ENCODE assay signal across 8 cellular contexts in the genomic region with DNA sequence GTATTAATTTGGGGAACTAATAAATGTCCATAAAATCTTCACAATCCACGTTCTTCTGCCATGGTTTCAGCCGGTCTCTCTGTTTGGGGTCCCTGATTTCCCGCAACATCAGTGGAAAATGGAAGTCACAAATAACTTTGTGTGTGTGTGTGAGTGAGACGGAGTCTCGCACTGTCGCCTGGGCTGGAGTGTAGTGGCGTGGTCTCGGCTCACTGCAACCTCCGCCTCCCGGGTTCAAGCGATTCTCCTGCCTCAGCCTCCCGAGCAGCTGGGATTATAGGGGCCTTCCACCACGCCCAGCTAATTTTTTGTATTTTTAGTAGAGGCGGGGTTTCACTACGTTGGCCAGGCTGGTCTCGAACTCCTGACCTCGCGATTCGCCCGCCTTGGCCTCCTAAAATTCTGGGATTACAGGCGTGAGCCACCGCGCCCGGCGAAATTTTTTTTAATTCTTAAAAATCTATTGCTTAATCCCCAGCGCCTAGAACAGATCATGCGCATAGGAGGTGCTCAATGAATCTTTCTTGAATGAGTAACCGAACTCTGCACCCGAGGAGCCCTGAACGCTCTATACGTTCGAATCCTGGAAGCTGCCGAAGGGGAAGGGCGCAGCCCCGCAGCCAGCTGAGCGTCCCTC. TPM values are rescaled to one million over a fixed set of nuclear protein-coding genes. Genes with fewer than 3 reads are reported as not detected.
DNase-seq lines count a peak whose midpoint lies in the region; ATAC-seq and TF ChIP-seq lines count a peak whose summit lies in the region.
"Not testable (repeated sequence)": the region's sequence is repeated elsewhere in the genome, so short reads cannot be mapped to it uniquely, and the experiment has no call there.

No MANE protein-coding gene starts in this region.

- H3K27me3 Mint-ChIP-seq in activated T-helper 1 cell treated with anti-CD3 and anti-CD28 coated beads, Interleukin-12 subunit alpha, Interleukin-12 subunit beta, Interleukin-2, Interleukin-4 antibody, amounts not matched to agents 30 ng/mL and 10 ng/mL and 1 ng/mL, durations not matched to agents 14 hours and 24 hours and 36 hours (ENCODE audit: insufficient read depth), result not testable (repeated sequence)

- peak overlapping the region; percentile 99 for H3K4me3 Mint-ChIP-seq in activated T-helper 1 cell treated with anti-CD3 and anti-CD28 coated beads, Interleukin-12 subunit alpha, Interleukin-12 subunit beta, Interleukin-2, Interleukin-4 antibody, amounts not matched to agents 30 ng/mL and 10 ng/mL and 1 ng/mL, durations not matched to agents 14 hours and 24 hours and 36 hours

- intact Hi-C loops in activated T-helper 1 cell treated with anti-CD3 and anti-CD28 coated beads, Interleukin-12 subunit alpha, Interleukin-12 subunit beta, Interleukin-2, Interleukin-4 antibody, amounts not matched to agents 30 ng/mL and 10 ng/mL and 1 ng/mL, durations not matched to agents 14 hours and 24 hours and 36 hours (cut with micrococcal nuclease), result loop anchor here (1.0 to 5.0 kb wide), 10 partner anchors 11 to 359 kb away; a partner anchor contains a TSS

- TF ChIP-seq CTCF in BE2C (IDR thresholded peaks at IDR 0.05; ENCODE audit: low read depth, low read length); OCI-LY3 (IDR thresholded peaks at IDR 0.05; ENCODE audit: low read depth, low read length); epithelial cell of proximal tubule (conservative IDR thresholded peaks at IDR 0.05; ENCODE audit: low read depth, low read length); lung (IDR thresholded peaks at IDR 0.05; ENCODE audit: control extremely low read depth, extremely low read depth): not testable (repeated sequence)

- peaks cover 32% of the 10 kb centered on the region for H3K4me1 Mint-ChIP-seq in activated T-helper 1 cell treated with anti-CD3 and anti-CD28 coated beads, Interleukin-12 subunit alpha, Interleukin-12 subunit beta, Interleukin-2, Interleukin-4 antibody, amounts not matched to agents 30 ng/mL and 10 ng/mL and 1 ng/mL, durations not matched to agents 14 hours and 24 hours and 36 hours (ENCODE audit: low read depth)

- WGBS in lung, 2 donors, result 13 to 15% methylated on average over 36 of the region's 36 CpGs

- not testable (repeated sequence) for H4K20me1 ChIP-seq in OCI-LY3 (ENCODE audit: insufficient read depth, low read length)

- H3K27me3 ChIP-seq in BE2C; OCI-LY3 (ENCODE audit: low read depth, low read length); lung (ENCODE audit: control insufficient read depth, insufficient read depth): not testable (repeated sequence)

- H3K27ac ChIP-seq in OCI-LY3 (ENCODE audit: low read length) (peak overlapping the region; percentile 55), lung (ENCODE audit: low read depth in 1 of 2, low read length in 1 of 2) (peak overlapping the region; percentile 98 to 99)

- H3K4me2 ChIP-seq in OCI-LY3 (ENCODE audit: low read length), result peak overlapping the region; percentile 70

- peaks cover 17% of the 10 kb centered on the region for H3K79me2 ChIP-seq in OCI-LY3 (ENCODE audit: low read length)

- not testable (repeated sequence) for H3K9me3 ChIP-seq in BE2C; OCI-LY3 (ENCODE audit: insufficient read depth, low read length); lung (ENCODE audit: control insufficient read depth in 2 of 2, insufficient read depth in 1 of 2, low read length in 1 of 2)

- peak overlapping the region; percentile 94 for H3K27ac Mint-ChIP-seq in activated T-helper 1 cell treated with anti-CD3 and anti-CD28 coated beads, Interleukin-12 subunit alpha, Interleukin-12 subunit beta, Interleukin-2, Interleukin-4 antibody, amounts not matched to agents 30 ng/mL and 10 ng/mL and 1 ng/mL, durations not matched to agents 14 hours and 24 hours and 36 hours

- H3K9ac ChIP-seq in OCI-LY3 (ENCODE audit: low read length), result peak overlapping the region; percentile 85

- peak; percentile 9 for ATAC-seq in GM19463 (IDR thresholded peaks at IDR 0.05; ENCODE audit: unreplicated experiment)
- peak; percentile 23 for ATAC-seq in HG03432 (IDR thresholded peaks at IDR 0.05; ENCODE audit: unreplicated experiment)
- peak; percentile 59 for ATAC-seq in lung (ENCODE audit: insufficient read depth, low FRiP score)

- 0 out of 2 replicates have a peak overlapping the region, but pooled peaks have one; percentile 62 for H2AFZ ChIP-seq in OCI-LY3 (ENCODE audit: low read depth, low read length)

- not testable (repeated sequence) for H3K4me1 ChIP-seq in BE2C; lung (ENCODE audit: control insufficient read depth in 2 of 2, insufficient read depth in 2 of 2, low read length in 2 of 2)
- peaks cover 19% of the 10 kb centered on the region for H3K4me1 ChIP-seq in OCI-LY3 (ENCODE audit: low read length)

- peak overlapping the region; percentile 94 for H3K4me3 ChIP-seq in BE2C (ENCODE audit: low read depth, low read length)
- H3K4me3 ChIP-seq in OCI-LY3 (ENCODE audit: low read length), result peak overlapping the region; percentile 90
- H3K4me3 ChIP-seq in epithelial cell of proximal tubule (ENCODE audit: low read depth, low read length), result peak overlapping the region; percentile 98
- peak overlapping the region; percentile 87 for H3K4me3 ChIP-seq in lung

- H3K36me3 ChIP-seq in BE2C, result peaks cover 18% of the 10 kb centered on the region
- not testable (repeated sequence) for H3K36me3 ChIP-seq in OCI-LY3 (replicated peaks; ENCODE audit: low read depth, low read length); lung (ENCODE audit: control insufficient read depth in 2 of 2, insufficient read depth in 2 of 2, low read length in 2 of 2)

- not testable (repeated sequence) for H3K9me3 Mint-ChIP-seq in activated T-helper 1 cell treated with anti-CD3 and anti-CD28 coated beads, Interleukin-12 subunit alpha, Interleukin-12 subunit beta, Interleukin-2, Interleukin-4 antibody, amounts not matched to agents 30 ng/mL and 10 ng/mL and 1 ng/mL, durations not matched to agents 14 hours and 24 hours and 36 hours

- DNase-seq in BE2C; activated T-helper 1 cell treated with anti-CD3 and anti-CD28 coated beads, Interleukin-12 subunit alpha, Interleukin-12 subunit beta, Interleukin-2, Interleukin-4 antibody, amounts not matched to agents 30 ng/mL and 10 ng/mL and 1 ng/mL, durations not matched to agents 14 hours and 24 hours and 36 hours (ENCODE audit: low spot score); epithelial cell of proximal tubule (ENCODE audit: low read depth): not testable (repeated sequence)
- peak; percentile 44 for DNase-seq in lung (ENCODE audit: low spot score)
- DNase-seq in stimulated activated CD4-positive, alpha-beta T cell treated with anti-CD3 and anti-CD28 coated beads, Interleukin-1b, Interleukin-23, amount 100 ng/mL, for 48 hours, result peak; percentile 60

- not testable (repeated sequence) for H3K36me3 Mint-ChIP-seq in activated T-helper 1 cell treated with anti-CD3 and anti-CD28 coated beads, Interleukin-12 subunit alpha, Interleukin-12 subunit beta, Interleukin-2, Interleukin-4 antibody, amounts not matched to agents 30 ng/mL and 10 ng/mL and 1 ng/mL, durations not matched to agents 14 hours and 24 hours and 36 hours (ENCODE audit: low read depth)

RNA-seq across cellular contexts. Expression of a gene that starts 0.7 kb away (rescaled TPM):
- 221 TPM for polyA plus RNA-seq in BE2C (2012; ENCODE audit: insufficient read depth, insufficient read length, low read depth)
- 152 and 165 TPM in 2 replicates for total RNA-seq in activated T-helper 1 cell treated with anti-CD3 and anti-CD28 coated beads, Interleukin-12 subunit alpha, Interleukin-12 subunit beta, Interleukin-2, Interleukin-4 antibody, amounts not matched to agents 30 ng/mL and 10 ng/mL and 1 ng/mL, durations not matched to agents 14 hours and 24 hours and 36 hours
- total RNA-seq in epithelial cell of proximal tubule (232 and 360 TPM in 2 replicates), lung (100 to 1,000 TPM; 110 to 238 TPM)
- 100 to 1,000 TPM; 277 to 736 TPM for polyA plus RNA-seq in lung

RNA-seq across cellular contexts. Expression of a gene that starts 1.0 kb away (rescaled TPM):
- polyA plus RNA-seq in BE2C (2012; ENCODE audit: insufficient read depth, insufficient read length, low read depth), result 23.6 TPM
- 21.2 and 22.6 TPM in 2 replicates for total RNA-seq in activated T-helper 1 cell treated with anti-CD3 and anti-CD28 coated beads, Interleukin-12 subunit alpha, Interleukin-12 subunit beta, Interleukin-2, Interleukin-4 antibody, amounts not matched to agents 30 ng/mL and 10 ng/mL and 1 ng/mL, durations not matched to agents 14 hours and 24 hours and 36 hours
- total RNA-seq in epithelial cell of proximal tubule (15.8 and 19.2 TPM in 2 replicates), lung (10 to 100 TPM; 21.0 to 22.3 TPM)
- 10 to 100 TPM; 15.1 to 17.8 TPM for polyA plus RNA-seq in lung

RNA-seq across cellular contexts. Expression of a gene that starts 33.6 kb away (rescaled TPM):
- polyA plus RNA-seq in BE2C (2012; ENCODE audit: insufficient read depth, insufficient read length, low read depth), result 138 TPM
- total RNA-seq in activated T-helper 1 cell treated with anti-CD3 and anti-CD28 coated beads, Interleukin-12 subunit alpha, Interleukin-12 subunit beta, Interleukin-2, Interleukin-4 antibody, amounts not matched to agents 30 ng/mL and 10 ng/mL and 1 ng/mL, durations not matched to agents 14 hours and 24 hours and 36 hours, result 77.8 and 78.1 TPM in 2 replicates
- total RNA-seq in epithelial cell of proximal tubule (52.2 and 113 TPM in 2 replicates), lung (10 to 100 TPM; 14.7 to 33.1 TPM)
- 10 to 100 TPM; 38.3 to 55.5 TPM for polyA plus RNA-seq in lung

RNA-seq across cellular contexts. Expression of a gene that starts 41.7 kb away (rescaled TPM):
- not detected for polyA plus RNA-seq in BE2C (2012; ENCODE audit: insufficient read depth, insufficient read length, low read depth)
- 5.5 and 7.2 TPM in 2 replicates for total RNA-seq in activated T-helper 1 cell treated with anti-CD3 and anti-CD28 coated beads, Interleukin-12 subunit alpha, Interleukin-12 subunit beta, Interleukin-2, Interleukin-4 antibody, amounts not matched to agents 30 ng/mL and 10 ng/mL and 1 ng/mL, durations not matched to agents 14 hours and 24 hours and 36 hours
- total RNA-seq in epithelial cell of proximal tubule (15.1 and 15.9 TPM in 2 replicates), lung (10 to 100 TPM; 36.7 to 74.0 TPM)
- polyA plus RNA-seq in lung, result 10 to 100 TPM; 27.9 to 48.0 TPM

RNA-seq across cellular contexts. Expression of a gene that starts 58.6 kb away (rescaled TPM):
- 12.8 TPM for polyA plus RNA-seq in BE2C (2012; ENCODE audit: insufficient read depth, insufficient read length, low read depth)
- total RNA-seq in activated T-helper 1 cell treated with anti-CD3 and anti-CD28 coated beads, Interleukin-12 subunit alpha, Interleukin-12 subunit beta, Interleukin-2, Interleukin-4 antibody, amounts not matched to agents 30 ng/mL and 10 ng/mL and 1 ng/mL, durations not matched to agents 14 hours and 24 hours and 36 hours, result 1.1 and 1.3 TPM in 2 replicates
- total RNA-seq in epithelial cell of proximal tubule (38.9 and 64.4 TPM in 2 replicates), lung (10 to 100 TPM; 11.5 to 19.0 TPM)
- 10 to 100 TPM in 1 of 2 donors, 1 to 10 TPM in 1; 8.5 to 10.9 TPM for polyA plus RNA-seq in lung

Comparison
In these comparisons a context has a peak if more than half of its experiments do, and no peak if none do; other contexts are left out.
1. ATAC-seq: peak in every context shown above with its lines; median percentile 59 in lung; 23 in HG03432; 9 in GM19463.